ENCODE assay signal across 8 cellular contexts in genomic region chr6:163415620-163416379, GRCh38. TPM values are rescaled to one million over a fixed set of nuclear protein-coding genes. Genes with fewer than 3 reads are reported as not detected.
DNase-seq lines count a peak whose midpoint lies in the region; ATAC-seq and TF ChIP-seq lines count a peak whose summit lies in the region.

No MANE protein-coding gene starts in this region.

- no peaks in the 10 kb centered on the region for H3K9me3 ChIP-seq in CD4-positive, alpha-beta T cell (ENCODE audit: control insufficient read depth, low read length)
- no peaks in the 10 kb centered on the region for H3K9me3 ChIP-seq in GM23248 (ENCODE audit: low read depth)
- H3K9me3 ChIP-seq in Panc1 (ENCODE audit: control insufficient read depth, insufficient read depth, low read depth, low read length): no peaks in the 10 kb centered on the region

- peaks cover 75% of the 10 kb centered on the region for H3K79me2 ChIP-seq in GM23248 (ENCODE audit: insufficient read depth)

- H4K20me1 ChIP-seq in GM23248 (ENCODE audit: insufficient read depth): peaks cover 10% of the 10 kb centered on the region; the same call in 1 of the 2 replicates

- H3K4me1 Mint-ChIP-seq in CD4-positive, alpha-beta T cell (ENCODE audit: low read depth): peaks cover 58% of the 10 kb centered on the region
- peaks cover 37% of the 10 kb centered on the region for H3K4me1 Mint-ChIP-seq in activated naive CD8-positive, alpha-beta T cell treated with anti-CD3 and anti-CD28 coated beads, Interleukin-2, amount 10 ng/mL, durations not matched to agents 7 days and 5 days

- H3K4me3 Mint-ChIP-seq in CD4-positive, alpha-beta T cell: peak overlapping the region; percentile 94
- peak overlapping the region; percentile 94 for H3K4me3 Mint-ChIP-seq in activated naive CD8-positive, alpha-beta T cell treated with anti-CD3 and anti-CD28 coated beads, Interleukin-2, amount 10 ng/mL, durations not matched to agents 7 days and 5 days

- DNase-seq in CD4-positive, alpha-beta T cell: peak in 6 of 10 experiments; percentile 4 to 22 (median 6)
- peak; percentile 83 for DNase-seq in GM23248
- no peak for DNase-seq in Panc1 (ENCODE audit: low read depth, low spot score)
- DNase-seq in activated naive CD8-positive, alpha-beta T cell treated with anti-CD3 and anti-CD28 coated beads, Interleukin-2, amount 10 ng/mL, durations not matched to agents 7 days and 5 days: peak; percentile 67
- peak; percentile 56 for DNase-seq in left cardiac atrium
- peak; percentile 67 for DNase-seq in retina
- no peak for DNase-seq in epidermal melanocyte (ENCODE audit: insufficient read length, low spot score)

- H3K27ac Mint-ChIP-seq in CD4-positive, alpha-beta T cell: peak overlapping the region; percentile 87
- H3K27ac Mint-ChIP-seq in activated naive CD8-positive, alpha-beta T cell treated with anti-CD3 and anti-CD28 coated beads, Interleukin-2, amount 10 ng/mL, durations not matched to agents 7 days and 5 days: peak overlapping the region; percentile 87

- peak overlapping the region; percentile 97 for H3K4me2 ChIP-seq in GM23248 (ENCODE audit: unreplicated experiment)

- BruUV-seq in Panc1 (replicated peaks; lab: Mats Ljungman, UMichigan): no TSS peak

- H3K27me3 ChIP-seq in CD4-positive, alpha-beta T cell (ENCODE audit: control insufficient read depth, insufficient read depth, low read length): no peaks in the 10 kb centered on the region
- H3K27me3 ChIP-seq in GM23248 (replicated peaks; ENCODE audit: insufficient read depth): no peaks in the 10 kb centered on the region
- no peaks in the 10 kb centered on the region for H3K27me3 ChIP-seq in Panc1 (ENCODE audit: control insufficient read depth, insufficient read depth, low read length)

- peak overlapping the region; percentile 72 for H3K27ac ChIP-seq in CD4-positive, alpha-beta T cell (ENCODE audit: low read depth, low read length)
- H3K27ac ChIP-seq in GM23248 (peak overlapping the region; percentile 89), Panc1 (ENCODE audit: low read length) (peak overlapping the region; percentile 94)

- H3K9me2 ChIP-seq in GM23248 (ENCODE audit: insufficient read depth): no peaks in the 10 kb centered on the region

- H3K36me3 ChIP-seq in GM23248 (ENCODE audit: low read depth) (no peaks in the 10 kb centered on the region), Panc1 (ENCODE audit: control insufficient read depth, insufficient read depth, low read length) (no peaks in the 10 kb centered on the region; the same call in 1 of the 2 replicates)

- peaks cover 31% of the 10 kb centered on the region for H3K4me1 ChIP-seq in GM23248 (ENCODE audit: insufficient read depth)
- H3K4me1 ChIP-seq in Panc1 (ENCODE audit: control insufficient read depth, insufficient read depth, low read length): peaks cover 49% of the 10 kb centered on the region

- H2AFZ ChIP-seq in GM23248: peak overlapping the region; percentile 69

- peak overlapping the region; percentile 90 for H3K4me3 ChIP-seq in GM23248
- peak overlapping the region; percentile 78 to 95 for H3K4me3 ChIP-seq in Panc1 (ENCODE audit: low read depth in 2 of 2, low read length in 2 of 2)

- peaks cover 34% of the 10 kb centered on the region for H3F3A ChIP-seq in GM23248 (ENCODE audit: insufficient read depth)

- H3K9ac ChIP-seq in GM23248: peak overlapping the region; percentile 97

- in situ Hi-C loops in GM23248 (cut with MboI) (no loop called here), Panc1 (cut with HindIII; ENCODE audit: low pct_unique_long_range_greater_than_20kb, low sequenced_read_pairs) (no loop called here)

- WGBS in GM23248 (ENCODE audit: low coverage in 1 of 2, low lambda C conversion rate in 2 of 2, missing lambda C conversion rate in 2 of 2), 2 experiments: 1 to 3% methylated on average over 29 to 57 of the region's 57 CpGs

- peaks cover 6% of the 10 kb centered on the region for H3K36me3 Mint-ChIP-seq in CD4-positive, alpha-beta T cell (ENCODE audit: low read depth)
- peaks cover 4% of the 10 kb centered on the region for H3K36me3 Mint-ChIP-seq in activated naive CD8-positive, alpha-beta T cell treated with anti-CD3 and anti-CD28 coated beads, Interleukin-2, amount 10 ng/mL, durations not matched to agents 7 days and 5 days

- TF ChIP-seq CTCF in CD4-positive, alpha-beta T cell (IDR thresholded peaks at IDR 0.05): no peak
- TF ChIP-seq CTCF in Panc1 (IDR thresholded peaks at IDR 0.05): no peak

- no peak for ATAC-seq in CD4-positive, alpha-beta T cell (ENCODE audit: poor library complexity)
- ATAC-seq in Panc1: no peak
- ATAC-seq in activated naive CD8-positive, alpha-beta T cell treated with anti-CD3 and anti-CD28 coated beads, Interleukin-2, amount 10 ng/mL, durations not matched to agents 7 days and 5 days (ENCODE audit: low read depth): no peak
- ATAC-seq in left cardiac atrium: peak in 1 of 2 donors; percentile 2
- ATAC-seq in HG03442 (IDR thresholded peaks at IDR 0.05; ENCODE audit: unreplicated experiment): no peak

- CTCF ChIA-PET in CD4-positive, alpha-beta T cell (lab: Charles Lee): interaction anchor here (1.1 to 1.3 kb wide), 2 partner anchors 101 to 139 kb away, joined by 3 to 4 read pairs; no protein-coding TSS in a partner anchor
- CTCF ChIA-PET in Panc1 (lab: Charles Lee): interaction anchor here (0.6 to 0.7 kb wide), 3 partner anchors 7 to 505 kb away, joined by 3 to 4 read pairs (median 3); no protein-coding TSS in a partner anchor

- POLR2A ChIA-PET in CD4-positive, alpha-beta T cell (lab: Charles Lee): interaction anchor here (0.6 to 3.3 kb wide), 13 partner anchors 10 to 689 kb away, joined by 3 to 29 read pairs (median 4); partner anchors contain the start of gene PACRG
- POLR2A ChIA-PET in Panc1 (lab: Charles Lee): interaction anchor here (0.6 kb wide), 1 partner anchor 21 kb away, joined by 3 read pairs; no protein-coding TSS in a partner anchor
- POLR2A ChIA-PET in activated naive CD8-positive, alpha-beta T cell treated with anti-CD3 and anti-CD28 coated beads, Interleukin-2, amount 10 ng/mL, durations not matched to agents 7 days and 5 days (lab: Charles Lee): interaction anchor here (1.1 kb wide), 2 partner anchors 10 to 12 kb away, joined by 3 to 7 read pairs; no protein-coding TSS in a partner anchor

- no peaks in the 10 kb centered on the region for H3K9me3 Mint-ChIP-seq in CD4-positive, alpha-beta T cell
- no peaks in the 10 kb centered on the region for H3K9me3 Mint-ChIP-seq in activated naive CD8-positive, alpha-beta T cell treated with anti-CD3 and anti-CD28 coated beads, Interleukin-2, amount 10 ng/mL, durations not matched to agents 7 days and 5 days

- intact Hi-C loops in CD4-positive, alpha-beta T cell (cut with DNase I, micrococcal nuclease): loop anchor here (2.0 to 10.0 kb wide), 5 partner anchors 45 to 691 kb away; partner anchors contain the start of genes PACRG (in 1 of the 2) and PRKN (in 1 of the 2)
- intact Hi-C loops in Panc1 (cut with micrococcal nuclease; ENCODE audit: unreplicated experiment): loop anchor here (2.0 to 10.0 kb wide), 5 partner anchors 91 to 1512 kb away; no protein-coding TSS in a partner anchor
- intact Hi-C loops in left cardiac atrium (cut with DNase I): loop anchor here (2.0 to 10.0 kb wide), 5 partner anchors 121 to 561 kb away; no protein-coding TSS in a partner anchor

- H3K27me3 Mint-ChIP-seq in CD4-positive, alpha-beta T cell: no peaks in the 10 kb centered on the region
- peaks cover 11% of the 10 kb centered on the region for H3K27me3 Mint-ChIP-seq in activated naive CD8-positive, alpha-beta T cell treated with anti-CD3 and anti-CD28 coated beads, Interleukin-2, amount 10 ng/mL, durations not matched to agents 7 days and 5 days

RNA-seq across cellular contexts. Expression of gene QKI, which starts 1.3 kb away (rescaled TPM):
- total RNA-seq in CD4-positive, alpha-beta T cell: 10 to 100 TPM; 60.7 to 67.3 TPM
- total RNA-seq in GM23248 (2014; rRNA removed; shearing (Covaris generic)): 106 and 145 TPM in 2 replicates
- 12.6 and 13.6 TPM in 2 replicates for polyA plus RNA-seq in GM23248 (2016; fragmentation: Nextera tagmentation; extraction: Ambion mirVana)
- 176 TPM for total RNA-seq in Panc1 (2021; ENCODE audit: unreplicated experiment)
- polyA plus RNA-seq in Panc1 (2012; ENCODE audit: insufficient read length): 81.4 TPM
- 10 to 100 TPM; 70.9 TPM for total RNA-seq in activated naive CD8-positive, alpha-beta T cell treated with anti-CD3 and anti-CD28 coated beads, Interleukin-2, amount 10 ng/mL, durations not matched to agents 7 days and 5 days
- total RNA-seq in left cardiac atrium: 100 to 1,000 TPM; 317 to 351 TPM

Comparison
In these comparisons a context has a peak if more than half of its experiments do, and no peak if none do; other contexts are left out.
1. DNase-seq: peak in CD4-positive, alpha-beta T cell (6 of 10), GM23248 (single experiment), activated naive CD8-positive, alpha-beta T cell treated with anti-CD3 and anti-CD28 coated beads, Interleukin-2, amount 10 ng/mL, durations not matched to agents 7 days and 5 days (single experiment), left cardiac atrium (single experiment) and retina (single experiment); none in Panc1 (single experiment) and epidermal melanocyte (single experiment).
2. Peak in every context shown above with its lines, with median percentiles within 50 percentile points of each other: H3K27ac ChIP-seq.